Comparison of ENCODE assay signal across 18 cellular contexts in the genomic region with DNA sequence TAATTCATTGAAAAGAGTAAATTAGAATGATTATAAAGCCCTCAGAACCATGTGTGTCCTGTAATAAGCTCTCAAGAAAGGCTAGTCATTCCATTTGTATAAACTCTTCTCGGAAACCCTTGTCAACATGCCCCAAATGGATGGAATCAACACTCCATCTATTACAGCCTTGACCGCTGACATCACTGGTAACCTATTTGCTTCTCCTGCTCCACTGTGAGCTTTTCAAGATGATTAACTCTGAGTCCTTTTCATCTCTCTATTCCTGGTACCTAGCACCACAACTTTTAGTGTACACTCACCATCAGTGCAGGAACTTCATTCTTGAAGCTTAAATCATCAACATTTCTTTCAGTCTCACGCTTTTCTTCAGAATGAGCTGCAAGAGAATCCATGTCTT.
"Had no signal": no experiment of that assay in that cellular context is flagged by ENCODE, and none has a peak within 500 bp of the region (broad histone marks: within the 10 kb centered on the region; RNA-seq: fewer than 3 reads in every experiment).

No MANE protein-coding gene starts in this region.

- DNase-seq: activated CD4-positive, alpha-beta T cell treated with anti-CD3 and anti-CD28 coated beads, Interleukin-2, amount 50 U/mL, for 4 hours; activated gamma-delta T cell; dermis blood vessel endothelial cell; effector memory CD4-positive, alpha-beta T cell; hypothalamus; islet precursor cell; midbrain; nephron progenitor cell; nucleus accumbens; sigmoid colon; spleen; stimulated activated naive B cell treated with anti-CD40 and anti-IgM and Interleukin-4, amounts not matched to agents 10 μg/mL and 1 μg/mL and 100 μg/mL, for 72 hours; T-helper 2 cell; upper lobe of right lung; WERI-Rb-1 had no signal

- H3K36me3 Mint-ChIP-seq: activated naive CD4-positive, alpha-beta T cell treated with anti-CD3 and anti-CD28 coated beads, Interleukin-2, amount 50 U/mL, for 24 hours; stimulated activated naive B cell treated with anti-CD40 and anti-IgM and Interleukin-4, amounts not matched to agents 10 μg/mL and 1 μg/mL and 100 μg/mL, for 72 hours had no signal

- H3K9me3 Mint-ChIP-seq: activated naive CD4-positive, alpha-beta T cell treated with anti-CD3 and anti-CD28 coated beads, Interleukin-2, amount 50 U/mL, for 24 hours; nephron progenitor cell; stimulated activated naive B cell treated with anti-CD40 and anti-IgM and Interleukin-4, amounts not matched to agents 10 μg/mL and 1 μg/mL and 100 μg/mL, for 72 hours had no signal

- H3K9me3 ChIP-seq: sigmoid colon, spleen, thoracic aorta, upper lobe of right lung had no signal

- H3K36me3 ChIP-seq: sigmoid colon, spleen, thoracic aorta, upper lobe of right lung had no signal

- H3K27ac Mint-ChIP-seq: activated naive CD4-positive, alpha-beta T cell treated with anti-CD3 and anti-CD28 coated beads, Interleukin-2, amount 50 U/mL, for 24 hours; nephron progenitor cell; stimulated activated naive B cell treated with anti-CD40 and anti-IgM and Interleukin-4, amounts not matched to agents 10 μg/mL and 1 μg/mL and 100 μg/mL, for 72 hours had no signal

- H3K27ac ChIP-seq: sigmoid colon, spleen, thoracic aorta, upper lobe of right lung, WERI-Rb-1 had no signal

- ATAC-seq: stimulated activated naive B cell treated with anti-CD40 and anti-IgM and Interleukin-4, amounts not matched to agents 10 μg/mL and 1 μg/mL and 100 μg/mL, for 72 hours; upper lobe of right lung had no signal

- H3K4me1 Mint-ChIP-seq: activated naive CD4-positive, alpha-beta T cell treated with anti-CD3 and anti-CD28 coated beads, Interleukin-2, amount 50 U/mL, for 24 hours; nephron progenitor cell; stimulated activated naive B cell treated with anti-CD40 and anti-IgM and Interleukin-4, amounts not matched to agents 10 μg/mL and 1 μg/mL and 100 μg/mL, for 72 hours had no signal

- H3K4me1 ChIP-seq: sigmoid colon, spleen, upper lobe of right lung had no signal

- H3K4me3 Mint-ChIP-seq: activated naive CD4-positive, alpha-beta T cell treated with anti-CD3 and anti-CD28 coated beads, Interleukin-2, amount 50 U/mL, for 24 hours; nephron progenitor cell; stimulated activated naive B cell treated with anti-CD40 and anti-IgM and Interleukin-4, amounts not matched to agents 10 μg/mL and 1 μg/mL and 100 μg/mL, for 72 hours had no signal

- H3K4me3 ChIP-seq: lung, sigmoid colon, spleen, thoracic aorta, upper lobe of right lung had no signal

- H3K27me3 Mint-ChIP-seq: stimulated activated naive B cell treated with anti-CD40 and anti-IgM and Interleukin-4, amounts not matched to agents 10 μg/mL and 1 μg/mL and 100 μg/mL, for 72 hours had no signal

- H3K27me3 ChIP-seq: sigmoid colon, spleen, upper lobe of right lung had no signal
